ENCODE assay signal across 7 cellular contexts in genomic region chr5:80183723-80184234, GRCh38.
DNase-seq lines count a peak whose midpoint lies in the region; ATAC-seq, FAIRE-seq and TF ChIP-seq lines count a peak whose summit lies in the region.
"Not testable (repeated sequence)": the region's sequence is repeated elsewhere in the genome, so short reads cannot be mapped to it uniquely, and the experiment has no call there.

No MANE protein-coding gene starts in this region.

- peaks cover 69% of the 10 kb centered on the region for H3K36me3 Mint-ChIP-seq in activated CD4-positive, alpha-beta T cell treated with anti-CD3 and anti-CD28 coated beads, Interleukin-2, amount 10 ng/mL, durations not matched to agents 7 days and 5 days (ENCODE audit: low read depth)
- H3K36me3 Mint-ChIP-seq in activated naive CD8-positive, alpha-beta T cell; memory B cell: not testable (repeated sequence)
- peaks cover 13% of the 10 kb centered on the region for H3K36me3 Mint-ChIP-seq in endodermal cell (ENCODE audit: low read depth)

- ATAC-seq in memory B cell (ENCODE audit: low read depth) = peak; percentile 70

- FAIRE-seq in GM12891 (lab: Jason Lieb, UNC) = peak; percentile 38

- H3K9me3 Mint-ChIP-seq in activated CD4-positive, alpha-beta T cell treated with anti-CD3 and anti-CD28 coated beads, Interleukin-2, amount 10 ng/mL, durations not matched to agents 7 days and 5 days; activated naive CD8-positive, alpha-beta T cell (ENCODE audit: low read depth); endodermal cell; memory B cell: not testable (repeated sequence)

- H3K27me3 Mint-ChIP-seq in activated CD4-positive, alpha-beta T cell treated with anti-CD3 and anti-CD28 coated beads, Interleukin-2, amount 10 ng/mL, durations not matched to agents 7 days and 5 days; activated naive CD8-positive, alpha-beta T cell; endodermal cell (ENCODE audit: insufficient read depth); memory B cell: not testable (repeated sequence)

- CTCF ChIA-PET in activated CD4-positive, alpha-beta T cell treated with anti-CD3 and anti-CD28 coated beads, Interleukin-2, amount 10 ng/mL, durations not matched to agents 7 days and 5 days (lab: Charles Lee) = not testable (repeated sequence)

- WGBS in endodermal cell (ENCODE audit: insufficient coverage in 1 of 2, insufficient read length in 1 of 2), 2 experiments = 7 to 17% methylated on average over 6 to 10 of the region's 10 CpGs

- DNase-seq in GM12891 (ENCODE audit: insufficient read length, low spot score); NT2/D1 (ENCODE audit: low read depth, low spot score); activated CD4-positive, alpha-beta T cell treated with anti-CD3 and anti-CD28 coated beads, Interleukin-2, amount 10 ng/mL, durations not matched to agents 7 days and 5 days; endodermal cell; memory B cell (ENCODE audit: low spot score in 2 of 2): not testable (repeated sequence)
- peak; percentile 41 for DNase-seq in stimulated activated CD8-positive, alpha-beta memory T cell treated with anti-CD3 and anti-CD28 coated beads, Interleukin-4, amount 100 ng/mL, for 48 hours

- H3K9me3 ChIP-seq in NT2/D1 (ENCODE audit: insufficient read depth, low read length); endodermal cell (ENCODE audit: control insufficient read depth, low read length): not testable (repeated sequence)

- H3K4me3 Mint-ChIP-seq in activated CD4-positive, alpha-beta T cell treated with anti-CD3 and anti-CD28 coated beads, Interleukin-2, amount 10 ng/mL, durations not matched to agents 7 days and 5 days = peak overlapping the region; percentile 8
- peak overlapping the region; percentile 57 for H3K4me3 Mint-ChIP-seq in activated naive CD8-positive, alpha-beta T cell
- H3K4me3 Mint-ChIP-seq in endodermal cell = peak overlapping the region; percentile 18
- H3K4me3 Mint-ChIP-seq in memory B cell = peak overlapping the region; percentile 15

- not testable (repeated sequence) for H3K27me3 ChIP-seq in NT2/D1 (ENCODE audit: insufficient read depth, insufficient read length); endodermal cell (ENCODE audit: control insufficient read depth, insufficient read depth, low read length, poor library complexity, severe bottlenecking)

- H3K36me3 ChIP-seq in NT2/D1 (ENCODE audit: insufficient read depth, insufficient read length, low read length) = not testable (repeated sequence)
- peaks cover 23% of the 10 kb centered on the region for H3K36me3 ChIP-seq in endodermal cell (ENCODE audit: control insufficient read depth, insufficient read depth, low read length)

- peak overlapping the region; percentile 76 for H3K27ac ChIP-seq in endodermal cell (ENCODE audit: low read depth, low read length)

- H3K4me1 ChIP-seq in NT2/D1 (ENCODE audit: insufficient read depth, insufficient read length) = not testable (repeated sequence)
- H3K4me1 ChIP-seq in endodermal cell (ENCODE audit: control insufficient read depth, insufficient read depth, low read length) = peaks cover 28% of the 10 kb centered on the region

- H3K27ac Mint-ChIP-seq in activated CD4-positive, alpha-beta T cell treated with anti-CD3 and anti-CD28 coated beads, Interleukin-2, amount 10 ng/mL, durations not matched to agents 7 days and 5 days = peak overlapping the region; percentile 83
- H3K27ac Mint-ChIP-seq in activated naive CD8-positive, alpha-beta T cell = peak overlapping the region; percentile 90
- H3K27ac Mint-ChIP-seq in endodermal cell = peak overlapping the region; percentile 96
- peak overlapping the region; percentile 14 for H3K27ac Mint-ChIP-seq in memory B cell

- TF ChIP-seq CTCF in endodermal cell (conservative IDR thresholded peaks at IDR 0.05) = not testable (repeated sequence)

- TF ChIP-seq POLR2A in GM12891 (IDR thresholded peaks at IDR 0.05; ENCODE audit: low read depth, low read length) = not testable (repeated sequence)

- POLR2A ChIA-PET in activated CD4-positive, alpha-beta T cell treated with anti-CD3 and anti-CD28 coated beads, Interleukin-2, amount 10 ng/mL, durations not matched to agents 7 days and 5 days (lab: Charles Lee) = not testable (repeated sequence)

- peaks cover 89% of the 10 kb centered on the region for H3K4me1 Mint-ChIP-seq in activated CD4-positive, alpha-beta T cell treated with anti-CD3 and anti-CD28 coated beads, Interleukin-2, amount 10 ng/mL, durations not matched to agents 7 days and 5 days
- H3K4me1 Mint-ChIP-seq in activated naive CD8-positive, alpha-beta T cell (ENCODE audit: low read depth) = peaks cover 91% of the 10 kb centered on the region
- H3K4me1 Mint-ChIP-seq in endodermal cell (peaks cover 69% of the 10 kb centered on the region), memory B cell (peaks cover 18% of the 10 kb centered on the region)

- H3K9ac ChIP-seq in NT2/D1 (ENCODE audit: insufficient read length, low read depth) (peak overlapping the region; percentile 66), endodermal cell (ENCODE audit: extremely low read depth, low read length, poor library complexity, severe bottlenecking) (peak overlapping the region; percentile 90)

- not testable (repeated sequence) for H3K4me3 ChIP-seq in NT2/D1 (ENCODE audit: insufficient read length, low read depth)
- peak overlapping the region; percentile 78 for H3K4me3 ChIP-seq in endodermal cell (ENCODE audit: low read length)

Comparison
In these comparisons a context has a peak if more than half of its experiments do, and no peak if none do; other contexts are left out.
1. H3K27ac Mint-ChIP-seq: peak in every context shown above with its lines; median percentile 96 in endodermal cell; 90 in activated naive CD8-positive, alpha-beta T cell; 83 in activated CD4-positive, alpha-beta T cell treated with anti-CD3 and anti-CD28 coated beads, Interleukin-2, amount 10 ng/mL, durations not matched to agents 7 days and 5 days; 14 in memory B cell.